In genomic region chr6:149515494-149515893, GRCh38 we compare ENCODE assay signal across 13 cellular contexts.
"Had no signal": no experiment of that assay in that cellular context is flagged by ENCODE, and none has a peak within 500 bp of the region (broad histone marks: within the 10 kb centered on the region; RNA-seq: fewer than 3 reads in every experiment).

No MANE protein-coding gene starts in this region.

- H3K27me3 Mint-ChIP-seq: activated CD8-positive, alpha-beta memory T cell treated with anti-CD3 and anti-CD28 coated beads, Interleukin-2, amount 10 ng/mL, durations not matched to agents 7 days and 5 days; type B pancreatic cell had no signal

- ATAC-seq: activated CD8-positive, alpha-beta memory T cell treated with anti-CD3 and anti-CD28 coated beads, Interleukin-2, amount 10 ng/mL, durations not matched to agents 7 days and 5 days; mucosa of descending colon; right lobe of liver had no signal

- H3K4me1 Mint-ChIP-seq: nephron progenitor cell had no signal

- DNase-seq: activated CD4-positive, CD25-positive, alpha-beta regulatory T cell treated with anti-CD3 and anti-CD28 coated beads, Interleukin-2, amount 50 U/mL, for 72 hours; activated CD8-positive, alpha-beta memory T cell treated with anti-CD3 and anti-CD28 coated beads, Interleukin-2, amount 10 ng/mL, durations not matched to agents 7 days and 5 days; foreskin melanocyte; head of caudate nucleus; mammary epithelial cell; mucosa of descending colon; nephron progenitor cell; right lobe of liver; SHP77 treated with DMSO at 0.1 percent for 48 hours; stimulated activated naive CD4-positive, alpha-beta T cell had no signal

- H3K4me1 ChIP-seq: prostate gland, right lobe of liver, suprapubic skin had no signal

- H3K27ac Mint-ChIP-seq: activated CD8-positive, alpha-beta memory T cell treated with anti-CD3 and anti-CD28 coated beads, Interleukin-2, amount 10 ng/mL, durations not matched to agents 7 days and 5 days; nephron progenitor cell; type B pancreatic cell had no signal

- H3K27ac ChIP-seq: prostate gland, right lobe of liver, suprapubic skin had no signal

- H3K9me3 Mint-ChIP-seq: nephron progenitor cell, type B pancreatic cell had no signal

- H3K9me3 ChIP-seq: mucosa of descending colon, prostate gland, suprapubic skin had no signal

- H3K4me3 Mint-ChIP-seq: activated CD8-positive, alpha-beta memory T cell treated with anti-CD3 and anti-CD28 coated beads, Interleukin-2, amount 10 ng/mL, durations not matched to agents 7 days and 5 days; nephron progenitor cell; type B pancreatic cell had no signal

- H3K4me3 ChIP-seq: mucosa of descending colon, prostate gland, right lobe of liver, suprapubic skin had no signal

- H3K27me3 ChIP-seq: right lobe of liver, suprapubic skin had no signal

- H3K36me3 ChIP-seq: prostate gland had no signal
